In the genomic region with DNA sequence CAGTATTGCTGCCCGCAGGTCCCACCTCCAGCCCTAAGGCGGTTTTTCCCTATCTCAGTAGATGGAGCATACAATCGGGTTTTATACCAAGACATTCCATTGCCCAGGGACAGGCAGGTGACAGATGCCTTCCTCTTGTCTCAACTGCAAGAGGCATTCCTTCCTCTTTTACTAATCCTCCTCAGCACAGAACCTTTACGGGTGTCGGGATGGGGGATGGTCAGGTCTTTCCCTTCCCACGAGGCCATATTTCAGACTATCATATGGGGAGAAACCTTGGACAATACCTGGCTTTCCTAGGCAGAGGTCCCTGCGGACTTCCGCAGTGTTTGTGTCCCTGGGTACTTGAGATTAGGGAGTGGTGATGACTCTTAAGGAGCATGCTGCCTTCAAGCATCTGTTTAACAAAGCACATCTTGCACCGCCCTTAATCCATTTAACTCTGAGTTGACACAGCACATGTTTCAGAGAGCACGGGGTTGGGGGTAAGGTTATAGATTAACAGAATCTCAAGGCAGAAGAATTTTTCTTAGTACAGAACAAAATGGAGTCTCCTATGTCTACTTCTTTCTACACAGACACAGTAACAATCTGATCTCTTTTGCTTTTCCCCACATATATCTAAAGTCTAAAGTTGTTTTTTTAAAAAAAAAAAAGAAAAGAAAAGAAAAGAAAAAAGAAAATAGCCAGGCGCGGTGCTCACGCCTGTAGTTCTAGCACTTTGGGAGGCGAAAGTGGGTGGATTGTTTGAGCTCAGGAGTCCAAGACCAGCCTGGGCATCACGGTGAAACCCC, we compare ENCODE assay signal across 1 cellular context.
TF ChIP-seq lines count a peak whose summit lies in the region.

No MANE protein-coding gene starts in this region.

TF ChIP-seq in HepG2, 621 proteins besides CTCF, POLR2A, EP300 and RAD21:
- TF ChIP-seq GATAD2A (CRISPR knock-in tag; IDR thresholded peaks at IDR 0.05) (peak; percentile 7; the same call in 1 of the 2 replicates), ZNF460 (CRISPR knock-in tag; IDR thresholded peaks at IDR 0.05; ENCODE audit: borderline replicate concordance) (peak; percentile 60; the same call in 1 of the 2 replicates)
- TF ChIP-seq, protein P1, sequence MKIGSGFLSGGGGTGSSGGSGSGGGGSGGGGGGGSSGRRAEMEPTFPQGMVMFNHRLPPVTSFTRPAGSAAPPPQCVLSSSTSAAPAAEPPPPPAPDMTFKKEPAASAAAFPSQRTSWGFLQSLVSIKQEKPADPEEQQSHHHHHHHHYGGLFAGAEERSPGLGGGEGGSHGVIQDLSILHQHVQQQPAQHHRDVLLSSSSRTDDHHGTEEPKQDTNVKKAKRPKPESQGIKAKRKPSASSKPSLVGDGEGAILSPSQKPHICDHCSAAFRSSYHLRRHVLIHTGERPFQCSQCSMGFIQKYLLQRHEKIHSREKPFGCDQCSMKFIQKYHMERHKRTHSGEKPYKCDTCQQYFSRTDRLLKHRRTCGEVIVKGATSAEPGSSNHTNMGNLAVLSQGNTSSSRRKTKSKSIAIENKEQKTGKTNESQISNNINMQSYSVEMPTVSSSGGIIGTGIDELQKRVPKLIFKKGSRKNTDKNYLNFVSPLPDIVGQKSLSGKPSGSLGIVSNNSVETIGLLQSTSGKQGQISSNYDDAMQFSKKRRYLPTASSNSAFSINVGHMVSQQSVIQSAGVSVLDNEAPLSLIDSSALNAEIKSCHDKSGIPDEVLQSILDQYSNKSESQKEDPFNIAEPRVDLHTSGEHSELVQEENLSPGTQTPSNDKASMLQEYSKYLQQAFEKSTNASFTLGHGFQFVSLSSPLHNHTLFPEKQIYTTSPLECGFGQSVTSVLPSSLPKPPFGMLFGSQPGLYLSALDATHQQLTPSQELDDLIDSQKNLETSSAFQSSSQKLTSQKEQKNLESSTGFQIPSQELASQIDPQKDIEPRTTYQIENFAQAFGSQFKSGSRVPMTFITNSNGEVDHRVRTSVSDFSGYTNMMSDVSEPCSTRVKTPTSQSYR (CRISPR knock-in tag; IDR thresholded peaks at IDR 0.05; ENCODE audit: borderline replicate concordance) = peak; percentile 32; the same call in 1 of the 2 replicates
- TF ChIP-seq, protein P2, sequence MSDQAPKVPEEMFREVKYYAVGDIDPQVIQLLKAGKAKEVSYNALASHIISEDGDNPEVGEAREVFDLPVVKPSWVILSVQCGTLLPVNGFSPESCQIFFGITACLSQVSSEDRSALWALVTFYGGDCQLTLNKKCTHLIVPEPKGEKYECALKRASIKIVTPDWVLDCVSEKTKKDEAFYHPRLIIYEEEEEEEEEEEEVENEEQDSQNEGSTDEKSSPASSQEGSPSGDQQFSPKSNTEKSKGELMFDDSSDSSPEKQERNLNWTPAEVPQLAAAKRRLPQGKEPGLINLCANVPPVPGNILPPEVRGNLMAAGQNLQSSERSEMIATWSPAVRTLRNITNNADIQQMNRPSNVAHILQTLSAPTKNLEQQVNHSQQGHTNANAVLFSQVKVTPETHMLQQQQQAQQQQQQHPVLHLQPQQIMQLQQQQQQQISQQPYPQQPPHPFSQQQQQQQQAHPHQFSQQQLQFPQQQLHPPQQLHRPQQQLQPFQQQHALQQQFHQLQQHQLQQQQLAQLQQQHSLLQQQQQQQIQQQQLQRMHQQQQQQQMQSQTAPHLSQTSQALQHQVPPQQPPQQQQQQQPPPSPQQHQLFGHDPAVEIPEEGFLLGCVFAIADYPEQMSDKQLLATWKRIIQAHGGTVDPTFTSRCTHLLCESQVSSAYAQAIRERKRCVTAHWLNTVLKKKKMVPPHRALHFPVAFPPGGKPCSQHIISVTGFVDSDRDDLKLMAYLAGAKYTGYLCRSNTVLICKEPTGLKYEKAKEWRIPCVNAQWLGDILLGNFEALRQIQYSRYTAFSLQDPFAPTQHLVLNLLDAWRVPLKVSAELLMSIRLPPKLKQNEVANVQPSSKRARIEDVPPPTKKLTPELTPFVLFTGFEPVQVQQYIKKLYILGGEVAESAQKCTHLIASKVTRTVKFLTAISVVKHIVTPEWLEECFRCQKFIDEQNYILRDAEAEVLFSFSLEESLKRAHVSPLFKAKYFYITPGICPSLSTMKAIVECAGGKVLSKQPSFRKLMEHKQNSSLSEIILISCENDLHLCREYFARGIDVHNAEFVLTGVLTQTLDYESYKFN (CRISPR knock-in tag; conservative IDR thresholded peaks at IDR 0.05) = 0 out of 2 replicates have a peak, but pooled peaks have one; percentile 18
